1 cellular context compared by ENCODE assay signal in genomic region chr21:43467785-43468184, GRCh38.
TF ChIP-seq lines count a peak whose summit lies in the region.

No MANE protein-coding gene starts in this region.

TF ChIP-seq in K562, 482 proteins besides CTCF, POLR2A, EP300 and RAD21:
- TF ChIP-seq ELF4 (CRISPR knock-in tag; IDR thresholded peaks at IDR 0.05), result 0 out of 2 replicates have a peak, but pooled peaks have one; percentile 28
- no peak for TF ChIP-seq KAT8 (IDR thresholded peaks at IDR 0.05; ENCODE audit: low read depth)
- TF ChIP-seq OTX1 (CRISPR knock-in tag; IDR thresholded peaks at IDR 0.05), result peak; percentile 56; the same call in 1 of the 2 replicates
- TF ChIP-seq ZNF518B (CRISPR knock-in tag; IDR thresholded peaks at IDR 0.05), result no peak
- no peak for TF ChIP-seq BRD9 (IDR thresholded peaks at IDR 0.05; ENCODE audit: low read depth, partially characterized antibody)
- TF ChIP-seq CBX1 (IDR thresholded peaks at IDR 0.05; ENCODE audit: low read depth), result no peak
- 0 out of 2 replicates have a peak, but pooled peaks have one; percentile 23 for TF ChIP-seq THRB (CRISPR knock-in tag; conservative IDR thresholded peaks at IDR 0.05)
- TF ChIP-seq ZBTB26 (CRISPR knock-in tag; IDR thresholded peaks at IDR 0.05), result 0 out of 2 replicates have a peak, but pooled peaks have one; percentile 60
- TF ChIP-seq REST (CRISPR knock-in tag; IDR thresholded peaks at IDR 0.05; ENCODE audit: low read depth), result no peak
- TF ChIP-seq ZNF449 (CRISPR knock-in tag; IDR thresholded peaks at IDR 0.05), result no peak
